In genomic region chr22:32823024-32823730, GRCh38 we compare ENCODE assay signal across 9 cellular contexts. TPM values are rescaled to one million over a fixed set of nuclear protein-coding genes. Genes with fewer than 3 reads are reported as not detected.
DNase-seq lines count a peak whose midpoint lies in the region; ATAC-seq and TF ChIP-seq lines count a peak whose summit lies in the region.
"Had no signal": no experiment of that assay in that cellular context is flagged by ENCODE, and none has a peak within 500 bp of the region (broad histone marks: within the 10 kb centered on the region; RNA-seq: fewer than 3 reads in every experiment).

No MANE protein-coding gene starts in this region.

- no peaks in the 10 kb centered on the region for H3K4me1 Mint-ChIP-seq in progenitor cell of endocrine pancreas (ENCODE audit: low read depth)
- no peaks in the 10 kb centered on the region for H3K4me1 Mint-ChIP-seq in naive thymus-derived CD8-positive, alpha-beta T cell

- POLR2A ChIA-PET in naive thymus-derived CD8-positive, alpha-beta T cell (lab: Charles Lee), result no interaction called here

- peaks cover 8% of the 10 kb centered on the region for H3K27me3 Mint-ChIP-seq in progenitor cell of endocrine pancreas
- peaks cover 0 to 2% (median 0%) of the 10 kb centered on the region in 5 donors for H3K27me3 Mint-ChIP-seq in naive thymus-derived CD8-positive, alpha-beta T cell

- no peaks in the 10 kb centered on the region for H3K36me3 Mint-ChIP-seq in progenitor cell of endocrine pancreas (ENCODE audit: insufficient read depth)
- H3K36me3 Mint-ChIP-seq in naive thymus-derived CD8-positive, alpha-beta T cell, result no peaks in the 10 kb centered on the region
- H3K36me3 Mint-ChIP-seq: CD14-positive monocyte had no signal

- no peaks in the 10 kb centered on the region for H3K9me3 Mint-ChIP-seq in progenitor cell of endocrine pancreas (ENCODE audit: low read depth)
- no peaks in the 10 kb centered on the region for H3K9me3 Mint-ChIP-seq in naive thymus-derived CD8-positive, alpha-beta T cell
- H3K9me3 Mint-ChIP-seq: CD14-positive monocyte had no signal

- peak; percentile 2 for DNase-seq in NCI-H2196 (lab: John Stamatoyannopoulos, UW; ENCODE audit: unreplicated experiment)
- no peak for DNase-seq in NCI-H2196 treated with DMSO at 0.1 percent for 48 hours (lab: John Stamatoyannopoulos, UW; ENCODE audit: unreplicated experiment)
- DNase-seq in M059J (ENCODE audit: low read depth), result peak; percentile 37
- DNase-seq in ecto neural progenitor cell (ENCODE audit: low spot score), result peak; percentile 66
- peak; percentile 37 for DNase-seq in progenitor cell of endocrine pancreas (ENCODE audit: low spot score, unreplicated experiment)
- no peak for DNase-seq in naive thymus-derived CD8-positive, alpha-beta T cell
- no peak for DNase-seq in NCI-H187 (lab: John Stamatoyannopoulos, UW)

- no peak overlapping the region for H3K4me3 Mint-ChIP-seq in progenitor cell of endocrine pancreas (ENCODE audit: low read depth)
- H3K4me3 Mint-ChIP-seq in naive thymus-derived CD8-positive, alpha-beta T cell, result no peak overlapping the region
- H3K4me3 Mint-ChIP-seq: CD14-positive monocyte had no signal

- no peak for ATAC-seq in GM19467 (IDR thresholded peaks at IDR 0.05; ENCODE audit: unreplicated experiment)
- no peak for ATAC-seq in naive thymus-derived CD8-positive, alpha-beta T cell

- H3K27ac Mint-ChIP-seq in progenitor cell of endocrine pancreas, result no peak overlapping the region
- H3K27ac Mint-ChIP-seq in naive thymus-derived CD8-positive, alpha-beta T cell, result no peak overlapping the region
- H3K27ac Mint-ChIP-seq: CD14-positive monocyte had no signal

- peak; percentile 73 for TF ChIP-seq CTCF in progenitor cell of endocrine pancreas (IDR thresholded peaks at IDR 0.05; ENCODE audit: unreplicated experiment)

RNA-seq across cellular contexts. Expression of gene TIMP3, which starts 21.7 kb away (rescaled TPM):
- total RNA-seq in M059J (2014; rRNA removed; shearing (Covaris generic)), result 45.9 and 62.1 TPM in 2 replicates
- 2.4 and 3.2 TPM in 2 replicates for total RNA-seq in progenitor cell of endocrine pancreas
- under 1 TPM in 1 of 2 experiments, not detected in 1; 0.10 TPM for total RNA-seq in naive thymus-derived CD8-positive, alpha-beta T cell
- not detected for polyA plus RNA-seq in naive thymus-derived CD8-positive, alpha-beta T cell
- polyA plus RNA-seq: CD14-positive monocyte had no signal

Comparison
In these comparisons a context has a peak if more than half of its experiments do, and no peak if none do; other contexts are left out.
1. DNase-seq: peak in NCI-H2196 (single experiment), M059J (single experiment), ecto neural progenitor cell (single experiment) and progenitor cell of endocrine pancreas (single experiment); none in NCI-H2196 treated with DMSO at 0.1 percent for 48 hours (single experiment), naive thymus-derived CD8-positive, alpha-beta T cell (0 of 10) and NCI-H187 (0 of 2).
2. RNA of gene TIMP3, which starts 21.7 kb away (total RNA-seq): 45.9 to 62.1 TPM in M059J; 2.4 to 3.2 TPM in progenitor cell of endocrine pancreas and 0.10 TPM in naive thymus-derived CD8-positive, alpha-beta T cell; every median in the first group is over 10 times any median in the second.